Comparison of ENCODE assay signal across 8 cellular contexts in the genomic region with DNA sequence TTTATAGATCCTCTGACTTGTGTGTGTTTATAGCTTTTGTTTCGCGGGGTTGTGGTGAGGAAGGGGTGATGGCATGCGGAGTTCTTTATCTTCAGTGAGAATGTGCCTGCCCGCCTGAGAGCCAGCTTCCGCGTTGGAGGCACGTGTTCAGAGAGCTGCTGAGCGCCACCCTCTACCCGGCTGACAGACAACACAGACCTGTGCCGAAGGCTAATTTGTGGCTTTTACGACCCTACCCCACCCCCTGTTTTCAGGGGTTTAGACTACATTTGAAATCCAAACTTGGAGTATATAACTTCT. TPM values are rescaled to one million over a fixed set of nuclear protein-coding genes. Genes with fewer than 3 reads are reported as not detected.
DNase-seq lines count a peak whose midpoint lies in the region; ATAC-seq and TF ChIP-seq lines count a peak whose summit lies in the region.

No MANE protein-coding gene starts in this region.

- TF ChIP-seq POLR2A in sigmoid colon (IDR thresholded peaks at IDR 0.05) (no peak), adrenal gland (IDR thresholded peaks at IDR 0.05) (no peak)

- H3K4me3 ChIP-seq in right atrium auricular region: no peak overlapping the region
- no peak overlapping the region for H3K4me3 ChIP-seq in sigmoid colon
- no peak overlapping the region for H3K4me3 ChIP-seq in adrenal gland

- WGBS in sigmoid colon, 2 donors: 12 to 36% methylated on average over 11 of the region's 11 CpGs
- WGBS in adrenal gland, 4 donors: 69 to 80% (median 76%) methylated on average over 11 of the region's 11 CpGs

- H3K4me1 ChIP-seq in right atrium auricular region (peaks cover 0 to 60% of the 10 kb centered on the region in 2 donors), sigmoid colon (peaks cover 0 to 78% (median 58%) of the 10 kb centered on the region in 4 donors), adrenal gland (replicated peaks in 1 of 2) (peaks cover 32 to 56% of the 10 kb centered on the region in 2 donors)

- ATAC-seq in left ventricle myocardium superior: no peak
- no peak for ATAC-seq in HG02798 (IDR thresholded peaks at IDR 0.05; ENCODE audit: poor library complexity, unreplicated experiment)

- no peak for DNase-seq in right atrium auricular region (ENCODE audit: low spot score)
- DNase-seq in left ventricle myocardium superior: no peak
- DNase-seq in activated T-helper 9 cell treated with anti-CD3 and anti-CD28 coated beads, Interleukin-2, amount 50 U/mL, for 16 hours (ENCODE audit: low read depth): peak; percentile 62
- DNase-seq in sigmoid colon: no peak
- DNase-seq in adrenal gland: no peak
- no peak for DNase-seq in NCI-H345 (lab: John Stamatoyannopoulos, UW)
- no peak for DNase-seq in NCI-H446 (lab: John Stamatoyannopoulos, UW)

- no peak for TF ChIP-seq EP300 in sigmoid colon (IDR thresholded peaks at IDR 0.05)

- H3K9me3 ChIP-seq in right atrium auricular region (no peaks in the 10 kb centered on the region), sigmoid colon (no peaks in the 10 kb centered on the region), adrenal gland (replicated peaks in 1 of 3) (no peaks in the 10 kb centered on the region)

- H3K36me3 ChIP-seq in right atrium auricular region: peaks cover 11% of the 10 kb centered on the region
- H3K36me3 ChIP-seq in sigmoid colon: peaks cover 0 to 19% (median 0%) of the 10 kb centered on the region in 4 donors
- H3K36me3 ChIP-seq in adrenal gland (replicated peaks in 1 of 2): no peaks in the 10 kb centered on the region

- intact Hi-C loops in left ventricle myocardium superior (cut with micrococcal nuclease): no loop called here
- intact Hi-C loops in sigmoid colon (cut with DNase I): loop anchor here (5.0 kb wide), 4 partner anchors 35 to 415 kb away; a partner anchor contains a TSS
- intact Hi-C loops in adrenal gland (cut with DNase I): loop anchor here in 1 of 2 donors (10.0 kb wide), 1 partner anchor 72 kb away; no protein-coding TSS in a partner anchor

- no peaks in the 10 kb centered on the region for H3K27me3 ChIP-seq in right atrium auricular region
- no peaks in the 10 kb centered on the region for H3K27me3 ChIP-seq in sigmoid colon
- no peaks in the 10 kb centered on the region for H3K27me3 ChIP-seq in adrenal gland

- H3K27ac ChIP-seq in right atrium auricular region (peak overlapping the region; percentile 15 to 58), sigmoid colon (peak overlapping the region in 3 of 4 donors; percentile 30 to 84 (median 69)), adrenal gland (no peak overlapping the region)

- no peak for TF ChIP-seq CTCF in right atrium auricular region (IDR thresholded peaks at IDR 0.05)
- TF ChIP-seq CTCF in sigmoid colon (IDR thresholded peaks at IDR 0.05): no peak
- TF ChIP-seq CTCF in adrenal gland (IDR thresholded peaks at IDR 0.05): no peak

RNA-seq across cellular contexts. Expression of a gene that starts 14.4 kb away (rescaled TPM):
- 1 to 10 TPM in 1 of 2 donors, under 1 TPM in 1; 0.11 to 1.3 TPM for total RNA-seq in right atrium auricular region
- 0.45 TPM for total RNA-seq in left ventricle myocardium superior
- total RNA-seq in sigmoid colon: 1 to 10 TPM in 2 of 4 donors, under 1 TPM in 2; 0.66 to 1.4 (median 1.0) TPM
- polyA plus RNA-seq in sigmoid colon: 1 to 10 TPM in 2 of 3 donors, under 1 TPM in 1; 0.60 to 1.7 (median 1.6) TPM
- total RNA-seq in adrenal gland: 1 to 10 TPM in 6 of 8 donors, under 1 TPM in 2; 0.47 to 2.9 (median 1.5) TPM
- 1 to 10 TPM; 1.8 to 7.5 (median 6.1) TPM for polyA plus RNA-seq in adrenal gland

Comparison
In these comparisons a context has a peak if more than half of its experiments do, and no peak if none do; other contexts are left out.
1. H3K27ac ChIP-seq: peak in right atrium auricular region (2 of 2) and sigmoid colon (3 of 4); none in adrenal gland (0 of 5).